8 cellular contexts compared by ENCODE assay signal in the genomic region with DNA sequence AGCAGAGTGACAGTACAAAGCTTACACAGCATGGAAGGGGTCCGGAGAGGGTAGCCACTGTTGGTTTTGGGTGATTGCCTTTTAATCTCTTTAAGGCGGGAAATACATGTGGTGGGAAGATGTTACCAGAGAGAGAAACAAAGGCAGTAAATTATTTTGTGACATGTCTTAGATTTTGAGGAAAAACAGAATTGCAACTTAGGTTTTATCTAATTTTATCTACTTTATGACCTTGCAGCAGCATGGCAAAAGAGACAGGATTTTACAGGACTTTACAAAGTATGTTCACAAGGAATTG. TPM values are rescaled to one million over a fixed set of nuclear protein-coding genes. Genes with fewer than 3 reads are reported as not detected.
DNase-seq lines count a peak whose midpoint lies in the region; ATAC-seq and TF ChIP-seq lines count a peak whose summit lies in the region.

No MANE protein-coding gene starts in this region.

- no peak for ATAC-seq in activated CD8-positive, alpha-beta T cell treated with anti-CD3 and anti-CD28 coated beads, Interleukin-2, amount 10 ng/mL, durations not matched to agents 7 days and 5 days
- no peak for ATAC-seq in GM21515 (IDR thresholded peaks at IDR 0.05; ENCODE audit: unreplicated experiment)

- H3F3A ChIP-seq in GM23248 (ENCODE audit: insufficient read depth): peaks cover 36% of the 10 kb centered on the region

- POLR2A ChIA-PET in activated CD8-positive, alpha-beta T cell treated with anti-CD3 and anti-CD28 coated beads, Interleukin-2, amount 10 ng/mL, durations not matched to agents 7 days and 5 days (lab: Charles Lee): interaction anchor here (0.8 to 2.0 kb wide), 13 partner anchors 8 to 102 kb away, joined by 3 to 34 read pairs (median 4); partner anchors contain the start of genes BET1L, PGGHG and RIC8A

- H3K9ac ChIP-seq in GM23248 (peak overlapping the region; percentile 85), skeletal muscle satellite cell (ENCODE audit: low read depth, low read length) (peak overlapping the region; percentile 64)

- H3K9me3 ChIP-seq in GM23248 (ENCODE audit: low read depth) (no peaks in the 10 kb centered on the region), hepatocyte (ENCODE audit: low read depth) (no peaks in the 10 kb centered on the region), skeletal muscle satellite cell (replicated peaks; ENCODE audit: low read length) (no peaks in the 10 kb centered on the region)

- 6% methylated on average over 2 of the region's 2 CpGs for WGBS in GM23248 (ENCODE audit: low coverage in 1 of 2, low lambda C conversion rate in 2 of 2, missing lambda C conversion rate in 2 of 2), 2 experiments
- 54% methylated on average over 2 of the region's 2 CpGs for WGBS in hepatocyte (ENCODE audit: low lambda C conversion rate, missing lambda C conversion rate)

- H3K4me1 Mint-ChIP-seq in activated CD8-positive, alpha-beta T cell treated with anti-CD3 and anti-CD28 coated beads, Interleukin-2, amount 10 ng/mL, durations not matched to agents 7 days and 5 days (ENCODE audit: low read depth): peaks cover 44% of the 10 kb centered on the region

- peak overlapping the region; percentile 98 for H3K4me3 ChIP-seq in GM23248
- peak overlapping the region; percentile 15 for H3K4me3 ChIP-seq in hepatocyte
- peak overlapping the region; percentile 70 for H3K4me3 ChIP-seq in skeletal muscle satellite cell (ENCODE audit: low read length)

- CTCF ChIA-PET in activated CD8-positive, alpha-beta T cell treated with anti-CD3 and anti-CD28 coated beads, Interleukin-2, amount 10 ng/mL, durations not matched to agents 7 days and 5 days (lab: Charles Lee): interaction anchor here (0.6 to 1.8 kb wide), 10 partner anchors 8 to 140 kb away, joined by 3 to 11 read pairs (median 4); partner anchors contain the start of gene NLRP6

- H3K27ac Mint-ChIP-seq in activated CD8-positive, alpha-beta T cell treated with anti-CD3 and anti-CD28 coated beads, Interleukin-2, amount 10 ng/mL, durations not matched to agents 7 days and 5 days: peak overlapping the region; percentile 99

- in situ Hi-C loops in GM23248 (cut with MboI) (no loop called here), KBM-7 (cut with MboI; ENCODE audit: low pct_unique_long_range_greater_than_20kb, low sequenced_read_pairs) (no loop called here)

- no peaks in the 10 kb centered on the region for H3K9me3 Mint-ChIP-seq in activated CD8-positive, alpha-beta T cell treated with anti-CD3 and anti-CD28 coated beads, Interleukin-2, amount 10 ng/mL, durations not matched to agents 7 days and 5 days (ENCODE audit: insufficient read depth)

- H3K4me3 Mint-ChIP-seq in activated CD8-positive, alpha-beta T cell treated with anti-CD3 and anti-CD28 coated beads, Interleukin-2, amount 10 ng/mL, durations not matched to agents 7 days and 5 days: peak overlapping the region; percentile 98

- H4K20me1 ChIP-seq in GM23248 (ENCODE audit: insufficient read depth) (no peaks in the 10 kb centered on the region), hepatocyte (ENCODE audit: insufficient read depth, poor library complexity, severe bottlenecking) (no peaks in the 10 kb centered on the region)

- H3K4me1 ChIP-seq in GM23248 (ENCODE audit: insufficient read depth) (peaks cover 16% of the 10 kb centered on the region), hepatocyte (ENCODE audit: insufficient read depth) (peaks cover 32% of the 10 kb centered on the region), skeletal muscle satellite cell (ENCODE audit: control insufficient read depth, insufficient read depth, low read length) (peaks cover 28% of the 10 kb centered on the region)

- no peaks in the 10 kb centered on the region for H3K27me3 Mint-ChIP-seq in activated CD8-positive, alpha-beta T cell treated with anti-CD3 and anti-CD28 coated beads, Interleukin-2, amount 10 ng/mL, durations not matched to agents 7 days and 5 days (ENCODE audit: low read depth)

- H3K27ac ChIP-seq in GM23248: peak overlapping the region; percentile 74
- H3K27ac ChIP-seq in hepatocyte: peak overlapping the region; percentile 82

- H3K27me3 ChIP-seq in GM23248 (replicated peaks; ENCODE audit: insufficient read depth) (no peaks in the 10 kb centered on the region), hepatocyte (no peaks in the 10 kb centered on the region), skeletal muscle satellite cell (ENCODE audit: control insufficient read depth, insufficient read depth, low read length) (no peaks in the 10 kb centered on the region)

- peaks cover 20% of the 10 kb centered on the region for H3K79me2 ChIP-seq in GM23248 (ENCODE audit: insufficient read depth)
- peaks cover 8% of the 10 kb centered on the region for H3K79me2 ChIP-seq in hepatocyte

- no peak for DNase-seq in GM23248
- DNase-seq in activated CD8-positive, alpha-beta T cell treated with anti-CD3 and anti-CD28 coated beads, Interleukin-2, amount 10 ng/mL, durations not matched to agents 7 days and 5 days: no peak
- DNase-seq in hepatocyte (ENCODE audit: low spot score): no peak
- DNase-seq in LoVo (ENCODE audit: low spot score): no peak
- no peak for DNase-seq in KBM-7
- DNase-seq in Kasumi-1 (lab: John Stamatoyannopoulos, UW): no peak

- H3K4me2 ChIP-seq in GM23248 (ENCODE audit: unreplicated experiment) (peak overlapping the region; percentile 100), hepatocyte (peak overlapping the region; percentile 79), skeletal muscle satellite cell (ENCODE audit: low read length) (peak overlapping the region; percentile 87)

- H3K9me2 ChIP-seq in GM23248 (ENCODE audit: insufficient read depth): no peaks in the 10 kb centered on the region
- H3K9me2 ChIP-seq in hepatocyte (replicated peaks; ENCODE audit: insufficient read depth): no peaks in the 10 kb centered on the region

- no peaks in the 10 kb centered on the region for H3K36me3 ChIP-seq in GM23248 (ENCODE audit: low read depth)
- H3K36me3 ChIP-seq in hepatocyte (replicated peaks; ENCODE audit: insufficient read depth, low read depth): no peaks in the 10 kb centered on the region
- no peaks in the 10 kb centered on the region for H3K36me3 ChIP-seq in skeletal muscle satellite cell (ENCODE audit: insufficient read depth, low read length)

- peaks cover 45% of the 10 kb centered on the region for H3K36me3 Mint-ChIP-seq in activated CD8-positive, alpha-beta T cell treated with anti-CD3 and anti-CD28 coated beads, Interleukin-2, amount 10 ng/mL, durations not matched to agents 7 days and 5 days (ENCODE audit: low read depth)

- TF ChIP-seq CTCF in hepatocyte (IDR thresholded peaks at IDR 0.05; ENCODE audit: poor library complexity): no peak

- H2AFZ ChIP-seq in GM23248 (no peak overlapping the region), hepatocyte (no peak overlapping the region)

RNA-seq across cellular contexts. Expression of gene IFITM2, which starts 1.9 kb away (rescaled TPM):
- 75.2 and 104 TPM in 2 replicates for total RNA-seq in GM23248 (2014; rRNA removed; shearing (Covaris generic))
- 1,025 and 1,029 TPM in 2 replicates for polyA plus RNA-seq in GM23248 (2016; fragmentation: Nextera tagmentation; extraction: Ambion mirVana)
- total RNA-seq in activated CD8-positive, alpha-beta T cell treated with anti-CD3 and anti-CD28 coated beads, Interleukin-2, amount 10 ng/mL, durations not matched to agents 7 days and 5 days: 1,000 to 10,000 TPM; 2,197 to 2,304 TPM
- total RNA-seq in hepatocyte: 59.2 and 74.6 TPM in 2 replicates
- 504 and 535 TPM in 2 replicates for polyA plus RNA-seq in hepatocyte
- total RNA-seq in skeletal muscle satellite cell (2012; rRNA removed): 64.6 and 75.1 TPM in 2 replicates

RNA-seq across cellular contexts. Expression of gene IFITM1, which starts 4.3 kb away (rescaled TPM):
- total RNA-seq in GM23248 (2014; rRNA removed; shearing (Covaris generic)): 72.7 and 77.3 TPM in 2 replicates
- polyA plus RNA-seq in GM23248 (2016; fragmentation: Nextera tagmentation; extraction: Ambion mirVana): 180 and 187 TPM in 2 replicates
- 1,000 to 10,000 TPM; 1,265 to 1,278 TPM for total RNA-seq in activated CD8-positive, alpha-beta T cell treated with anti-CD3 and anti-CD28 coated beads, Interleukin-2, amount 10 ng/mL, durations not matched to agents 7 days and 5 days
- total RNA-seq in hepatocyte: 98.0 and 98.9 TPM in 2 replicates
- 159 and 201 TPM in 2 replicates for polyA plus RNA-seq in hepatocyte
- total RNA-seq in skeletal muscle satellite cell (2012; rRNA removed): 3.5 and 15.3 TPM in 2 replicates

RNA-seq across cellular contexts. Expression of gene IFITM5, which starts 10.2 kb away (rescaled TPM):
- not detected in 2 replicates for total RNA-seq in GM23248 (2014; rRNA removed; shearing (Covaris generic))
- polyA plus RNA-seq in GM23248 (2016; fragmentation: Nextera tagmentation; extraction: Ambion mirVana) (not detected in 2 replicates), hepatocyte (0.36 TPM in 1 of 2 replicates, not detected in the other)
- not detected for total RNA-seq in activated CD8-positive, alpha-beta T cell treated with anti-CD3 and anti-CD28 coated beads, Interleukin-2, amount 10 ng/mL, durations not matched to agents 7 days and 5 days
- not detected in 2 replicates for total RNA-seq in hepatocyte
- total RNA-seq in skeletal muscle satellite cell (2012; rRNA removed): not detected in 2 replicates

RNA-seq across cellular contexts. Expression of gene IFITM3, which starts 11.2 kb away (rescaled TPM):
- total RNA-seq in GM23248 (2014; rRNA removed; shearing (Covaris generic)): 62.5 and 158 TPM in 2 replicates
- polyA plus RNA-seq in GM23248 (2016; fragmentation: Nextera tagmentation; extraction: Ambion mirVana) (1,892 and 1,917 TPM in 2 replicates), hepatocyte (2,035 and 2,121 TPM in 2 replicates)
- total RNA-seq in activated CD8-positive, alpha-beta T cell treated with anti-CD3 and anti-CD28 coated beads, Interleukin-2, amount 10 ng/mL, durations not matched to agents 7 days and 5 days: 100 to 1,000 TPM; 174 to 182 TPM
- total RNA-seq in hepatocyte: 166 and 182 TPM in 2 replicates
- total RNA-seq in skeletal muscle satellite cell (2012; rRNA removed): 58.1 and 89.3 TPM in 2 replicates

RNA-seq across cellular contexts. Expression of gene PGGHG, which starts 20.6 kb away (rescaled TPM):
- total RNA-seq in GM23248 (2014; rRNA removed; shearing (Covaris generic)): 14.2 and 23.1 TPM in 2 replicates
- 4.4 and 4.6 TPM in 2 replicates for polyA plus RNA-seq in GM23248 (2016; fragmentation: Nextera tagmentation; extraction: Ambion mirVana)
- total RNA-seq in activated CD8-positive, alpha-beta T cell treated with anti-CD3 and anti-CD28 coated beads, Interleukin-2, amount 10 ng/mL, durations not matched to agents 7 days and 5 days: 100 to 1,000 TPM; 487 to 541 TPM
- total RNA-seq in hepatocyte: 12.0 and 19.2 TPM in 2 replicates
- polyA plus RNA-seq in hepatocyte: 27.9 and 44.0 TPM in 2 replicates
- total RNA-seq in skeletal muscle satellite cell (2012; rRNA removed): 4.4 and 6.1 TPM in 2 replicates

Comparison
In these comparisons a context has a peak if more than half of its experiments do, and no peak if none do; other contexts are left out.
1. H3K4me3 ChIP-seq: peak in every context shown above with its lines; median percentile 98 in GM23248; 70 in skeletal muscle satellite cell; 15 in hepatocyte.
2. RNA of gene IFITM2, which starts 1.9 kb away (total RNA-seq): 2,197 to 2,304 TPM in activated CD8-positive, alpha-beta T cell treated with anti-CD3 and anti-CD28 coated beads, Interleukin-2, amount 10 ng/mL, durations not matched to agents 7 days and 5 days; 75.2 to 104 TPM in GM23248 and 59.2 to 74.6 TPM in hepatocyte; every median in the first group is over 10 times any median in the second.
3. RNA of gene IFITM1, which starts 4.3 kb away (total RNA-seq): 1,265 to 1,278 TPM in activated CD8-positive, alpha-beta T cell treated with anti-CD3 and anti-CD28 coated beads, Interleukin-2, amount 10 ng/mL, durations not matched to agents 7 days and 5 days; 98.0 to 98.9 TPM in hepatocyte and 72.7 to 77.3 TPM in GM23248; every median in the first group is over 10 times any median in the second.
4. Peak in every context shown above with its lines, with median percentiles within 50 percentile points of each other: H3K4me2 ChIP-seq.